Comparison of ENCODE assay signal across 15 cellular contexts in genomic region chr9:126842977-126843799, GRCh38. TPM values are rescaled to one million over a fixed set of nuclear protein-coding genes. Genes with fewer than 3 reads are reported as not detected.
A peak's percentile ranks its signal among the peaks of the same experiment; 100 is the strongest.
DNase-seq lines count a peak whose midpoint lies in the region; ATAC-seq and TF ChIP-seq lines count a peak whose summit lies in the region.
"Had no signal": no experiment of that assay in that cellular context is flagged by ENCODE, and none has a peak within 500 bp of the region (broad histone marks: within the 10 kb centered on the region; RNA-seq: fewer than 3 reads in every experiment).

No MANE protein-coding gene starts in this region.

- H3K27ac ChIP-seq in SK-N-SH (ENCODE audit: low read depth in 2 of 2, low read length in 1 of 2): peak overlapping the region in 1 of 2 experiments; percentile 65; a peak in 1 of 4 replicates
- H3K27ac ChIP-seq: esophagus muscularis mucosa, KMS-11 had no signal

- H2AFZ ChIP-seq in SK-N-SH (ENCODE audit: low read depth): no peak overlapping the region

- no peak for TF ChIP-seq RAD21 in SK-N-SH (IDR thresholded peaks at IDR 0.05; ENCODE audit: low read length)

- H3K4me3 Mint-ChIP-seq in activated T-helper 2 cell treated with anti-CD3 and anti-CD28 coated beads, Interferon-gamma antibody, Interleukin-2, Interleukin-4, amounts not matched to agents 10 μg/mL and 5 μg/mL and 100 μg/mL, durations not matched to agents 14 hours and 24 hours and 36 hours (ENCODE audit: low read depth): no peak overlapping the region
- H3K4me3 Mint-ChIP-seq: activated T-helper 1 cell treated with anti-CD3 and anti-CD28 coated beads, Interleukin-12 subunit alpha, Interleukin-12 subunit beta, Interleukin-2, Interleukin-4 antibody, amounts not matched to agents 30 ng/mL and 10 ng/mL and 1 ng/mL, durations not matched to agents 14 hours and 24 hours and 36 hours; neural crest cell; stimulated activated naive CD8-positive, alpha-beta T cell treated with anti-CD3 and anti-CD28 coated beads, Interleukin-15, amount 100 ng/mL, for 72 hours had no signal

- no peaks in the 10 kb centered on the region for H3K27me3 ChIP-seq in SK-N-SH (ENCODE audit: insufficient read depth)
- H3K27me3 ChIP-seq: esophagus muscularis mucosa had no signal

- H3K4me3 ChIP-seq in SK-N-SH (ENCODE audit: low read depth in 2 of 2, low read length in 1 of 2): no peak overlapping the region
- H3K4me3 ChIP-seq: esophagus muscularis mucosa had no signal

- H3K4me2 ChIP-seq in SK-N-SH: peak overlapping the region; percentile 51; the same call in 1 of the 2 replicates
- H3K4me2 ChIP-seq: KMS-11 had no signal

- peaks cover 19% of the 10 kb centered on the region for H3K4me1 Mint-ChIP-seq in activated T-helper 2 cell treated with anti-CD3 and anti-CD28 coated beads, Interferon-gamma antibody, Interleukin-2, Interleukin-4, amounts not matched to agents 10 μg/mL and 5 μg/mL and 100 μg/mL, durations not matched to agents 14 hours and 24 hours and 36 hours (ENCODE audit: low read depth)

- intact Hi-C loops in left ventricle myocardium superior (cut with micrococcal nuclease): no loop called here
- intact Hi-C loops in activated T-helper 2 cell treated with anti-CD3 and anti-CD28 coated beads, Interferon-gamma antibody, Interleukin-2, Interleukin-4, amounts not matched to agents 10 μg/mL and 5 μg/mL and 100 μg/mL, durations not matched to agents 14 hours and 24 hours and 36 hours (cut with micrococcal nuclease): no loop called here

- H3K27ac Mint-ChIP-seq in activated T-helper 2 cell treated with anti-CD3 and anti-CD28 coated beads, Interferon-gamma antibody, Interleukin-2, Interleukin-4, amounts not matched to agents 10 μg/mL and 5 μg/mL and 100 μg/mL, durations not matched to agents 14 hours and 24 hours and 36 hours: no peak overlapping the region
- H3K27ac Mint-ChIP-seq: activated T-helper 1 cell treated with anti-CD3 and anti-CD28 coated beads, Interleukin-12 subunit alpha, Interleukin-12 subunit beta, Interleukin-2, Interleukin-4 antibody, amounts not matched to agents 30 ng/mL and 10 ng/mL and 1 ng/mL, durations not matched to agents 14 hours and 24 hours and 36 hours had no signal

- H3K27me3 Mint-ChIP-seq in activated T-helper 2 cell treated with anti-CD3 and anti-CD28 coated beads, Interferon-gamma antibody, Interleukin-2, Interleukin-4, amounts not matched to agents 10 μg/mL and 5 μg/mL and 100 μg/mL, durations not matched to agents 14 hours and 24 hours and 36 hours (ENCODE audit: low read depth): peaks cover under 1% of the 10 kb centered on the region
- H3K27me3 Mint-ChIP-seq: stimulated activated naive CD8-positive, alpha-beta T cell treated with anti-CD3 and anti-CD28 coated beads, Interleukin-15, amount 100 ng/mL, for 72 hours had no signal

- 77% methylated on average over 10 of the region's 10 CpGs for WGBS in SK-N-SH (ENCODE audit: low lambda C conversion rate)

- DNase-seq in SK-N-SH: no peak
- no peak for DNase-seq in left ventricle myocardium superior
- peak; percentile 63 for DNase-seq in renal cortical epithelial cell (ENCODE audit: low read depth)
- DNase-seq in activated T-helper 2 cell treated with anti-CD3 and anti-CD28 coated beads, Interferon-gamma antibody, Interleukin-2, Interleukin-4, amounts not matched to agents 10 μg/mL and 5 μg/mL and 100 μg/mL, durations not matched to agents 14 hours and 24 hours and 36 hours (ENCODE audit: low spot score): no peak
- no peak for DNase-seq in NCI-H1105 treated with DMSO at 0.1 percent for 48 hours (lab: John Stamatoyannopoulos, UW)
- DNase-seq: central memory CD4-positive, alpha-beta T cell; stimulated activated CD4-positive, alpha-beta T cell treated with anti-CD3 and anti-CD28 coated beads, Interleukin-2, amount 100 ng/mL, for 24 hours; stimulated activated naive CD8-positive, alpha-beta T cell treated with anti-CD3 and anti-CD28 coated beads, Interleukin-15, amount 100 ng/mL, for 72 hours had no signal

- H4K20me1 ChIP-seq in SK-N-SH (ENCODE audit: insufficient read depth): peaks cover 13% of the 10 kb centered on the region

- H3K79me2 ChIP-seq in SK-N-SH (ENCODE audit: insufficient read depth): 0 out of 2 replicates have a peak, but pooled peaks cover 2% of the 10 kb centered on the region

- CTCF ChIA-PET in SK-N-SH (lab: Yijun Ruan, JAX): interaction anchor here (0.8 to 2.7 kb wide), 3 partner anchors 12 to 138 kb away, joined by 3 to 9 read pairs (median 5); partner anchors contain the start of gene ZBTB34

- H3K9me3 ChIP-seq in SK-N-SH: no peaks in the 10 kb centered on the region
- H3K9me3 ChIP-seq: esophagus muscularis mucosa had no signal

- H3K4me1 ChIP-seq in SK-N-SH (ENCODE audit: control insufficient read depth in 1 of 2, insufficient read depth in 2 of 2, low read depth in 1 of 2, low read length in 1 of 2): peaks cover 0 to 11% of the 10 kb centered on the region in 2 experiments; a peak in 1 of 4 replicates

- H3K9me3 Mint-ChIP-seq in activated T-helper 2 cell treated with anti-CD3 and anti-CD28 coated beads, Interferon-gamma antibody, Interleukin-2, Interleukin-4, amounts not matched to agents 10 μg/mL and 5 μg/mL and 100 μg/mL, durations not matched to agents 14 hours and 24 hours and 36 hours: no peaks in the 10 kb centered on the region
- H3K9me3 Mint-ChIP-seq: activated T-helper 1 cell treated with anti-CD3 and anti-CD28 coated beads, Interleukin-12 subunit alpha, Interleukin-12 subunit beta, Interleukin-2, Interleukin-4 antibody, amounts not matched to agents 30 ng/mL and 10 ng/mL and 1 ng/mL, durations not matched to agents 14 hours and 24 hours and 36 hours; neural crest cell; stimulated activated naive CD8-positive, alpha-beta T cell treated with anti-CD3 and anti-CD28 coated beads, Interleukin-15, amount 100 ng/mL, for 72 hours had no signal

- 0 out of 2 replicates have a peak overlapping the region, but pooled peaks have one; percentile 25 for H3K9ac ChIP-seq in SK-N-SH
- H3K9ac ChIP-seq: KMS-11 had no signal

- POLR2A ChIA-PET in SK-N-SH (lab: Yijun Ruan, JAX): interaction anchor here (1.0 kb wide), 1 partner anchor 16 kb away, joined by 6 read pairs; no protein-coding TSS in a partner anchor

- no peak for TF ChIP-seq EP300 in SK-N-SH (IDR thresholded peaks at IDR 0.05; ENCODE audit: borderline replicate concordance in 1 of 2, low read depth in 1 of 2, low read length in 1 of 2)

- peaks cover 18% of the 10 kb centered on the region for H3F3A ChIP-seq in SK-N-SH (replicated peaks; ENCODE audit: insufficient read depth)

- H3K36me3 Mint-ChIP-seq in activated T-helper 2 cell treated with anti-CD3 and anti-CD28 coated beads, Interferon-gamma antibody, Interleukin-2, Interleukin-4, amounts not matched to agents 10 μg/mL and 5 μg/mL and 100 μg/mL, durations not matched to agents 14 hours and 24 hours and 36 hours (ENCODE audit: low read depth): peaks cover 15% of the 10 kb centered on the region

- H3K36me3 ChIP-seq in SK-N-SH (replicated peaks in 1 of 2; ENCODE audit: control insufficient read depth in 1 of 2, insufficient read depth in 2 of 2, low read length in 1 of 2): peaks cover 0 to 9% of the 10 kb centered on the region in 2 experiments

- ATAC-seq in HG02798 (IDR thresholded peaks at IDR 0.05; ENCODE audit: poor library complexity, unreplicated experiment): peak; percentile 51
- peak; percentile 46 for ATAC-seq in left ventricle myocardium superior
- no peak for ATAC-seq in HG02571 (IDR thresholded peaks at IDR 0.05; ENCODE audit: unreplicated experiment)
- no peak for ATAC-seq in GM21515 (IDR thresholded peaks at IDR 0.05; ENCODE audit: unreplicated experiment)
- ATAC-seq: stimulated activated naive CD8-positive, alpha-beta T cell treated with anti-CD3 and anti-CD28 coated beads, Interleukin-15, amount 100 ng/mL, for 72 hours had no signal

- no peaks in the 10 kb centered on the region for H3K9me2 ChIP-seq in SK-N-SH

- TF ChIP-seq CTCF in SK-N-SH (IDR thresholded peaks at IDR 0.05): no peak

TF ChIP-seq in SK-N-SH, 30 proteins besides CTCF, POLR2A, EP300 and RAD21 (continues in another document):
- TF ChIP-seq NRF1 (IDR thresholded peaks at IDR 0.05; ENCODE audit: low read depth, low read length) (no peak), YY1 (IDR thresholded peaks at IDR 0.05; ENCODE audit: low read depth) (no peak), FOSL2 (IDR thresholded peaks at IDR 0.05; ENCODE audit: borderline replicate concordance, low read depth) (no peak), MAX (IDR thresholded peaks at IDR 0.05; ENCODE audit: low read depth) (no peak), USF2 (IDR thresholded peaks at IDR 0.05; ENCODE audit: borderline replicate concordance, low read depth, low read length) (no peak), ELF1 (IDR thresholded peaks at IDR 0.05) (no peak), JUND (IDR thresholded peaks at IDR 0.05) (no peak), POLR2AphosphoS5 (IDR thresholded peaks at IDR 0.05; ENCODE audit: low read depth, low read length) (no peak), GATA2 (CRISPR knock-in tag; IDR thresholded peaks at IDR 0.05) (no peak), TAF1 (IDR thresholded peaks at IDR 0.05; ENCODE audit: borderline replicate concordance, low read depth, low read length) (no peak)

RNA-seq across cellular contexts. Expression of gene ZBTB34, which starts 17.3 kb away (rescaled TPM):
- polyA plus RNA-seq in SK-N-SH (2012; rRNA removed): 2.9 and 4.1 TPM in 2 replicates
- 3.2 and 3.7 TPM in 2 replicates for polyA plus RNA-seq in SK-N-SH (2012; cell fraction: cytosol; rRNA removed)
- 3.8 and 4.9 TPM in 2 replicates for polyA plus RNA-seq in SK-N-SH (2012; cell fraction: nucleus; rRNA removed)
- total RNA-seq in left ventricle myocardium superior (5.3 TPM), renal cortical epithelial cell (9.0 and 19.5 TPM in 2 replicates)
- 6.7 and 7.2 TPM in 2 replicates for total RNA-seq in activated T-helper 2 cell treated with anti-CD3 and anti-CD28 coated beads, Interferon-gamma antibody, Interleukin-2, Interleukin-4, amounts not matched to agents 10 μg/mL and 5 μg/mL and 100 μg/mL, durations not matched to agents 14 hours and 24 hours and 36 hours

RNA-seq across cellular contexts. Expression of gene ZBTB43, which starts 38.3 kb away (rescaled TPM):
- polyA plus RNA-seq in SK-N-SH (2012; rRNA removed): 3.5 and 4.6 TPM in 2 replicates
- 3.5 and 3.7 TPM in 2 replicates for polyA plus RNA-seq in SK-N-SH (2012; cell fraction: cytosol; rRNA removed)
- polyA plus RNA-seq in SK-N-SH (2012; cell fraction: nucleus; rRNA removed): 4.4 and 8.0 TPM in 2 replicates
- total RNA-seq in left ventricle myocardium superior (36.6 TPM), renal cortical epithelial cell (12.7 and 16.6 TPM in 2 replicates)
- total RNA-seq in activated T-helper 2 cell treated with anti-CD3 and anti-CD28 coated beads, Interferon-gamma antibody, Interleukin-2, Interleukin-4, amounts not matched to agents 10 μg/mL and 5 μg/mL and 100 μg/mL, durations not matched to agents 14 hours and 24 hours and 36 hours: 16.4 and 22.3 TPM in 2 replicates

Comparison
In these comparisons a context has a peak if more than half of its experiments do, and no peak if none do; other contexts are left out.
1. ATAC-seq: peak in HG02798 (single experiment) and left ventricle myocardium superior (single experiment); none in HG02571 (single experiment) and GM21515 (single experiment).